ENCODE assay signal across 8 cellular contexts in genomic region chr4:49032440-49033161, GRCh38. TPM values are rescaled to one million over a fixed set of nuclear protein-coding genes. Genes with fewer than 3 reads are reported as not detected.
DNase-seq lines count a peak whose midpoint lies in the region; ATAC-seq and TF ChIP-seq lines count a peak whose summit lies in the region.

No MANE protein-coding gene starts in this region.

- H3K4me1 Mint-ChIP-seq in CD4-positive, alpha-beta memory T cell, result no peaks in the 10 kb centered on the region

- H3K27ac ChIP-seq in CD4-positive, alpha-beta memory T cell (ENCODE audit: low read depth, low read length), result no peak overlapping the region
- H3K27ac ChIP-seq in gastrocnemius medialis, result no peak overlapping the region

- H3K27me3 ChIP-seq in HAP-1 (ENCODE audit: low read depth), result 0 out of 2 replicates have a peak, but pooled peaks cover 2% of the 10 kb centered on the region
- no peaks in the 10 kb centered on the region for H3K27me3 ChIP-seq in CD4-positive, alpha-beta memory T cell (ENCODE audit: insufficient read depth, low read length)
- H3K27me3 ChIP-seq in gastrocnemius medialis, result no peaks in the 10 kb centered on the region

- no peak for TF ChIP-seq POLR2A in gastrocnemius medialis (IDR thresholded peaks at IDR 0.05)

- peaks cover 8 to 18% of the 10 kb centered on the region in 2 donors for H3K27me3 Mint-ChIP-seq in CD4-positive, alpha-beta memory T cell

- H3K4me1 ChIP-seq in HAP-1 (no peaks in the 10 kb centered on the region), gastrocnemius medialis (no peaks in the 10 kb centered on the region)
- no peaks in the 10 kb centered on the region for H3K4me1 ChIP-seq in CD4-positive, alpha-beta memory T cell (ENCODE audit: insufficient read depth, low read length)

- ATAC-seq in gastrocnemius medialis, result no peak
- ATAC-seq in GM18909 (IDR thresholded peaks at IDR 0.05; ENCODE audit: poor library complexity, unreplicated experiment), result no peak

- TF ChIP-seq CTCF in gastrocnemius medialis (IDR thresholded peaks at IDR 0.05 in 4 of 5, conservative IDR thresholded peaks at IDR 0.05 in 1 of 5), result peak in 1 of 5 experiments; percentile 17

- H3K4me3 ChIP-seq in HAP-1 (no peak overlapping the region), gastrocnemius medialis (no peak overlapping the region)
- no peak overlapping the region for H3K4me3 ChIP-seq in CD4-positive, alpha-beta memory T cell (ENCODE audit: low read length in 2 of 2)

- intact Hi-C loops in CD4-positive, alpha-beta memory T cell (cut with micrococcal nuclease), result no loop called here
- intact Hi-C loops in gastrocnemius medialis (cut with DNase I; ENCODE audit: low total_unique reads), result no loop called here

- in situ Hi-C loops in HAP-1 (cut with MboI; ENCODE audit: low sequenced_read_pairs) (no loop called here), gastrocnemius medialis (cut with MboI; ENCODE audit: low sequenced_read_pairs in 4 of 4) (no loop called here)

- H3K36me3 Mint-ChIP-seq in CD4-positive, alpha-beta memory T cell, result no peaks in the 10 kb centered on the region

- H3K27ac Mint-ChIP-seq in CD4-positive, alpha-beta memory T cell, result no peak overlapping the region

- no peaks in the 10 kb centered on the region for H3K36me3 ChIP-seq in HAP-1 (replicated peaks)
- H3K36me3 ChIP-seq in CD4-positive, alpha-beta memory T cell (ENCODE audit: insufficient read depth, low read length), result no peaks in the 10 kb centered on the region
- no peaks in the 10 kb centered on the region for H3K36me3 ChIP-seq in gastrocnemius medialis

- DNase-seq in DMS53 treated with DMSO at 0.1 percent for 48 hours (lab: John Stamatoyannopoulos, UW; ENCODE audit: unreplicated experiment), result peak; percentile 46
- peak; percentile 31 to 59 for DNase-seq in HAP-1 (ENCODE audit: low spot score in 2 of 2)
- DNase-seq in RPMI7951 (ENCODE audit: low read depth), result peak; percentile 21
- DNase-seq in globus pallidus (ENCODE audit: low spot score), result peak; percentile 26
- no peak for DNase-seq in CD4-positive, alpha-beta memory T cell
- no peak for DNase-seq in gastrocnemius medialis
- DNase-seq in activated effector memory CD4-positive, alpha-beta T cell treated with anti-CD3 and anti-CD28 coated beads, Interleukin-2, amount 50 U/mL, for 16 hours, result no peak

- CTCF ChIA-PET in CD4-positive, alpha-beta memory T cell (lab: Charles Lee; ENCODE audit: partially characterized antibody), result no interaction called here

- peaks cover 0 to 6% (median 0%) of the 10 kb centered on the region in 8 donors for H3K9me3 Mint-ChIP-seq in CD4-positive, alpha-beta memory T cell

- H3K9me3 ChIP-seq in HAP-1 (no peaks in the 10 kb centered on the region), gastrocnemius medialis (no peaks in the 10 kb centered on the region)
- no peaks in the 10 kb centered on the region for H3K9me3 ChIP-seq in CD4-positive, alpha-beta memory T cell (ENCODE audit: control insufficient read depth in 1 of 2, low read length in 2 of 2)

- POLR2A ChIA-PET in CD4-positive, alpha-beta memory T cell (lab: Charles Lee; ENCODE audit: partially characterized antibody), result no interaction called here

- peak overlapping the region in 1 of 8 donors; percentile 14 for H3K4me3 Mint-ChIP-seq in CD4-positive, alpha-beta memory T cell

RNA-seq across cellular contexts. Expression of gene CWH43, which starts 46.5 kb away (rescaled TPM):
- not detected in 2 replicates for total RNA-seq in RPMI7951 (2014; rRNA removed; shearing (Covaris generic))
- not detected for total RNA-seq in CD4-positive, alpha-beta memory T cell
- not detected for polyA plus RNA-seq in CD4-positive, alpha-beta memory T cell
- under 1 TPM in 1 of 4 donors, not detected in 3; 0.10 TPM for total RNA-seq in gastrocnemius medialis

Comparison
In these comparisons a context has a peak if more than half of its experiments do, and no peak if none do; other contexts are left out.
1. DNase-seq: peak in DMS53 treated with DMSO at 0.1 percent for 48 hours (single experiment), HAP-1 (2 of 2), RPMI7951 (single experiment) and globus pallidus (single experiment); none in CD4-positive, alpha-beta memory T cell (0 of 5), gastrocnemius medialis (0 of 2) and activated effector memory CD4-positive, alpha-beta T cell treated with anti-CD3 and anti-CD28 coated beads, Interleukin-2, amount 50 U/mL, for 16 hours (single experiment).